In genomic region chr22:27612075-27612474, GRCh38 we compare ENCODE assay signal across 16 cellular contexts.
"Had no signal": no experiment of that assay in that cellular context is flagged by ENCODE, and none has a peak within 500 bp of the region (broad histone marks: within the 10 kb centered on the region; RNA-seq: fewer than 3 reads in every experiment).

No MANE protein-coding gene starts in this region.

- H3K4me1 ChIP-seq: adrenal gland, colonic mucosa had no signal

- H3K4me3 Mint-ChIP-seq: activated CD4-positive, alpha-beta T cell treated with anti-CD3 and anti-CD28 coated beads, Interleukin-2, amount 10 ng/mL, durations not matched to agents 24 days and 14 days; nephron; stimulated activated naive CD8-positive, alpha-beta T cell treated with anti-CD3 and anti-CD28 coated beads, Interleukin-15, Interleukin-2, amounts not matched to agents 100 ng/mL and 50 ng/mL, for 24 hours had no signal

- H3K27ac ChIP-seq: adrenal gland, colonic mucosa, heart left ventricle had no signal

- DNase-seq: activated CD4-positive, alpha-beta T cell treated with anti-CD3 and anti-CD28 coated beads, Interleukin-2, amount 10 ng/mL, durations not matched to agents 24 days and 14 days; activated naive CD4-positive, alpha-beta T cell treated with anti-CD3 and anti-CD28 coated beads, Interleukin-2, amount 50 U/mL, for 16 hours; adrenal gland; colonic mucosa; effector CD4-positive, alpha-beta T cell; foreskin melanocyte; heart left ventricle; mucosa of descending colon; stimulated activated CD4-positive, alpha-beta T cell treated with anti-CD3 and anti-CD28 coated beads, Interleukin-4, amount 100 ng/mL, for 1 hour; stimulated activated CD8-positive, alpha-beta memory T cell treated with anti-CD3 and anti-CD28 coated beads, Interleukin-4, amount 100 ng/mL, for 48 hours had no signal

- H3K27ac Mint-ChIP-seq: activated CD4-positive, alpha-beta T cell treated with anti-CD3 and anti-CD28 coated beads, Interleukin-2, amount 10 ng/mL, durations not matched to agents 24 days and 14 days; stimulated activated naive CD8-positive, alpha-beta T cell treated with anti-CD3 and anti-CD28 coated beads, Interleukin-15, Interleukin-2, amounts not matched to agents 100 ng/mL and 50 ng/mL, for 24 hours; WTC11 had no signal

- H3K9me3 ChIP-seq: adrenal gland, colonic mucosa, heart left ventricle, mucosa of descending colon had no signal

- H3K36me3 ChIP-seq: adrenal gland, colonic mucosa, heart left ventricle had no signal

- H3K4me1 Mint-ChIP-seq: activated CD4-positive, alpha-beta T cell treated with anti-CD3 and anti-CD28 coated beads, Interleukin-2, amount 10 ng/mL, durations not matched to agents 24 days and 14 days had no signal

- H3K9me3 Mint-ChIP-seq: activated CD4-positive, alpha-beta T cell treated with anti-CD3 and anti-CD28 coated beads, Interleukin-2, amount 10 ng/mL, durations not matched to agents 24 days and 14 days; nephron; stimulated activated naive CD8-positive, alpha-beta T cell treated with anti-CD3 and anti-CD28 coated beads, Interleukin-15, Interleukin-2, amounts not matched to agents 100 ng/mL and 50 ng/mL, for 24 hours; WTC11 had no signal

- FAIRE-seq: endothelial cell of umbilical vein, islet of Langerhans had no signal

- H3K4me3 ChIP-seq: adrenal gland, colonic mucosa, heart left ventricle, mucosa of descending colon had no signal

- H3K36me3 Mint-ChIP-seq: WTC11 had no signal

- ATAC-seq: left lobe of liver, mucosa of descending colon, WTC11 had no signal
